ENCODE assay signal across 8 cellular contexts in the genomic region with DNA sequence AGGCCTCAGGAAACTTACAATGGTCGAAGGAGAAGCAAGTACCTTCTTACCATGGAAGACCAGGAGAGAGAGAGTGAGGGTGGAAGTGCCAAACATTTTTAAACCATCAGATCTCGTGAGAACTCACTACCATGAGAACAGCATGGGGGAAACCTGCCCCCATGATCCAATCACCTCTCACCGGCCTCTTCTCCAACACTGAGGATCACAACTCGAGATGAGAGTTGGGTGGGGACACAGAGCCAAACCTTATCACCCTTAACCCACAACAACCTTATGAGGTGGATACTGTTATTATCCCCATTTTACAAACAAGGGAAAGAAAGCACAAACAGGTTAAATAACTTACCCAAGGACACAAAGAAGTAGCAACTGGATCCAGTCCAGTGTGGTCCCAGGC.
"Had no signal": no experiment of that assay in that cellular context is flagged by ENCODE, and none has a peak within 500 bp of the region (broad histone marks: within the 10 kb centered on the region; RNA-seq: fewer than 3 reads in every experiment).

No MANE protein-coding gene starts in this region.

- H3K9ac ChIP-seq: KMS-11 had no signal

- H3K27me3 Mint-ChIP-seq: IgD-negative memory B cell had no signal

- ATAC-seq: HCT116 had no signal

- H3K4me3 ChIP-seq: GM23248, HAP-1 had no signal

- H3K4me1 ChIP-seq: HAP-1 had no signal

- H2AFZ ChIP-seq: GM23248 had no signal

- H3K27ac Mint-ChIP-seq: IgD-negative memory B cell had no signal

- H3K36me3 Mint-ChIP-seq: IgD-negative memory B cell had no signal

- H3K9me3 Mint-ChIP-seq: IgD-negative memory B cell had no signal

- H3K27ac ChIP-seq: KMS-11 had no signal

- H3K36me3 ChIP-seq: HAP-1 had no signal

- H3K9me3 ChIP-seq: HAP-1 had no signal

- DNase-seq: GM23248, GOT3, H7, KBM-7 had no signal
